12 cellular contexts compared by ENCODE assay signal in genomic region chr2:60961457-60961856, GRCh38. TPM values are rescaled to one million over a fixed set of nuclear protein-coding genes. Genes with fewer than 3 reads are reported as not detected.
DNase-seq lines count a peak whose midpoint lies in the region; ATAC-seq and TF ChIP-seq lines count a peak whose summit lies in the region.
"Had no signal": no experiment of that assay in that cellular context is flagged by ENCODE, and none has a peak within 500 bp of the region (broad histone marks: within the 10 kb centered on the region; RNA-seq: fewer than 3 reads in every experiment).

No MANE protein-coding gene starts in this region.

- 0 out of 2 replicates have a peak overlapping the region, but pooled peaks have one; percentile 17 for H3K27ac ChIP-seq in PC-3 (ENCODE audit: low read length)
- H3K27ac ChIP-seq in fibroblast of lung (ENCODE audit: insufficient read depth, low read length), result no peak overlapping the region
- peak overlapping the region; percentile 78 for H3K27ac ChIP-seq in smooth muscle cell (ENCODE audit: low read depth)
- H3K27ac ChIP-seq: Peyer's patch had no signal

- BruUV-seq in PC-3 (replicated peaks; lab: Mats Ljungman, UMichigan), result no TSS peak

- intact Hi-C loops in PC-3 (cut with micrococcal nuclease), result no loop called here

- no peaks in the 10 kb centered on the region for H3K9me3 Mint-ChIP-seq in HFFc6

- POLR2A ChIA-PET in PC-3 (lab: Charles Lee; ENCODE audit: unreplicated experiment), result no interaction called here

- peak; percentile 80 for ATAC-seq in PC-3
- ATAC-seq in GM21367 (IDR thresholded peaks at IDR 0.05; ENCODE audit: unreplicated experiment), result no peak

- peaks cover 54% of the 10 kb centered on the region for H3K4me1 Mint-ChIP-seq in HFFc6 (ENCODE audit: low read depth)

- peaks cover 12% of the 10 kb centered on the region for H3K36me3 Mint-ChIP-seq in HFFc6 (ENCODE audit: low read depth)

- H3K4me2 ChIP-seq in PC-3 (ENCODE audit: low read length), result peak overlapping the region; percentile 48
- H3K4me2 ChIP-seq in fibroblast of lung (ENCODE audit: extremely low read depth, insufficient read depth, low read length), result no peak overlapping the region
- H3K4me2 ChIP-seq in smooth muscle cell, result peak overlapping the region; percentile 0

- no peaks in the 10 kb centered on the region for H3K9me2 ChIP-seq in PC-3 (replicated peaks; ENCODE audit: low read length)

- H3F3A ChIP-seq in PC-3 (ENCODE audit: low read length, unreplicated experiment) (peaks cover 6% of the 10 kb centered on the region), smooth muscle cell (ENCODE audit: low read depth) (no peaks in the 10 kb centered on the region)

- H3K27me3 Mint-ChIP-seq in HFFc6 (ENCODE audit: insufficient read depth), result no peaks in the 10 kb centered on the region

- H3K9me3 ChIP-seq in PC-3 (ENCODE audit: low read length) (no peaks in the 10 kb centered on the region), fibroblast of lung (ENCODE audit: control insufficient read depth, insufficient read depth, low read depth, low read length) (no peaks in the 10 kb centered on the region), smooth muscle cell (replicated peaks; ENCODE audit: low read depth) (no peaks in the 10 kb centered on the region)
- H3K9me3 ChIP-seq: Peyer's patch had no signal

- H3K79me2 ChIP-seq in PC-3 (ENCODE audit: low read length) (no peaks in the 10 kb centered on the region), fibroblast of lung (ENCODE audit: control insufficient read depth, insufficient read depth, low read length) (no peaks in the 10 kb centered on the region), smooth muscle cell (ENCODE audit: low read depth) (no peaks in the 10 kb centered on the region)

- no peak overlapping the region for H3K4me3 Mint-ChIP-seq in HFFc6

- H3K27me3 ChIP-seq in PC-3 (ENCODE audit: low read length), result no peaks in the 10 kb centered on the region
- no peaks in the 10 kb centered on the region for H3K27me3 ChIP-seq in fibroblast of lung (ENCODE audit: control insufficient read depth, insufficient read depth, low read length)
- no peaks in the 10 kb centered on the region for H3K27me3 ChIP-seq in smooth muscle cell (ENCODE audit: low read depth)
- H3K27me3 ChIP-seq: Peyer's patch had no signal

- H3K27ac Mint-ChIP-seq in HFFc6, result peak overlapping the region; percentile 36; the same call in 1 of the 2 replicates

- DNase-seq in HFFc6, result peak; percentile 22
- peak; percentile 93 for DNase-seq in PC-3
- peak; percentile 44 to 47 for DNase-seq in fibroblast of lung (ENCODE audit: low read depth in 2 of 2)
- no peak for DNase-seq in smooth muscle cell (lab: John Stamatoyannopoulos, UW; ENCODE audit: unreplicated experiment)
- no peak for DNase-seq in Kasumi-1 (lab: John Stamatoyannopoulos, UW)
- DNase-seq in SW480 (ENCODE audit: low spot score), result no peak
- DNase-seq: DMS79 treated with DMSO at 0.1 percent for 48 hours; kidney; NCI-H2029 treated with DMSO at 0.1 percent for 48 hours; Peyer's patch; stimulated activated naive CD4-positive, alpha-beta T cell had no signal

- CTCF ChIA-PET in PC-3 (lab: Charles Lee), result no interaction called here

- H3K9ac ChIP-seq in PC-3 (ENCODE audit: low read length), result no peak overlapping the region
- H3K9ac ChIP-seq in fibroblast of lung (ENCODE audit: insufficient read depth, low read length), result no peak overlapping the region
- H3K9ac ChIP-seq in smooth muscle cell (ENCODE audit: low read depth), result no peak overlapping the region

- H3K36me3 ChIP-seq in PC-3 (ENCODE audit: low read depth, low read length) (no peaks in the 10 kb centered on the region), fibroblast of lung (ENCODE audit: control insufficient read depth, insufficient read depth, low read length) (no peaks in the 10 kb centered on the region), smooth muscle cell (ENCODE audit: low read depth) (no peaks in the 10 kb centered on the region)

- H3K4me3 ChIP-seq in PC-3 (ENCODE audit: low read length) (no peak overlapping the region), fibroblast of lung (replicated peaks in 1 of 4; ENCODE audit: control extremely low read depth in 1 of 4, insufficient read depth in 1 of 4, low read depth in 3 of 4, low read length in 4 of 4) (no peak overlapping the region), smooth muscle cell (no peak overlapping the region)
- H3K4me3 ChIP-seq: Peyer's patch had no signal

- TF ChIP-seq CTCF in HFFc6 (IDR thresholded peaks at IDR 0.05), result no peak
- TF ChIP-seq CTCF in PC-3 (conservative IDR thresholded peaks at IDR 0.05; ENCODE audit: low read depth, low read length), result no peak
- no peak for TF ChIP-seq CTCF in fibroblast of lung (conservative IDR thresholded peaks at IDR 0.05 in 1 of 2, IDR thresholded peaks at IDR 0.05 in 1 of 2; ENCODE audit: low read depth in 1 of 2, low read length in 2 of 2)
- no peak for TF ChIP-seq CTCF in smooth muscle cell (IDR thresholded peaks at IDR 0.05; ENCODE audit: borderline replicate concordance, insufficient read depth, poor library complexity, severe bottlenecking)

- H3K4me1 ChIP-seq in PC-3 (ENCODE audit: insufficient read depth, low read length) (peaks cover 35% of the 10 kb centered on the region), fibroblast of lung (ENCODE audit: control insufficient read depth, extremely low read depth, insufficient read depth, low read length) (no peaks in the 10 kb centered on the region), smooth muscle cell (ENCODE audit: low read depth) (no peaks in the 10 kb centered on the region)
- H3K4me1 ChIP-seq: Peyer's patch had no signal

- H2AFZ ChIP-seq in PC-3 (ENCODE audit: low read length) (no peak overlapping the region), fibroblast of lung (ENCODE audit: low read length) (no peak overlapping the region), smooth muscle cell (ENCODE audit: low read depth) (no peak overlapping the region)

- no peaks in the 10 kb centered on the region for H4K20me1 ChIP-seq in PC-3 (ENCODE audit: low read length)
- H4K20me1 ChIP-seq in fibroblast of lung (ENCODE audit: control insufficient read depth, extremely low read depth, insufficient read depth, low read length), result no peaks in the 10 kb centered on the region
- no peaks in the 10 kb centered on the region for H4K20me1 ChIP-seq in smooth muscle cell (ENCODE audit: low read depth)

- WGBS in smooth muscle cell (ENCODE audit: low lambda C conversion rate), result 79% methylated on average over 4 of the region's 4 CpGs

RNA-seq across cellular contexts. Expression of gene PEX13, which starts 56.1 kb away (rescaled TPM):
- total RNA-seq in HFFc6 (2021; fragmentation: NEBNext Ultra II Directional; extraction: Animal tissue kit (Norgen Biotek cat#: 25700)), result 10 to 100 TPM; 21.2 to 24.1 (median 22.4) TPM
- total RNA-seq in PC-3 (2014; rRNA removed) (30.4 and 37.7 TPM in 2 replicates), fibroblast of lung (25.2 and 28.1 TPM in 2 replicates), smooth muscle cell (46.0 and 50.2 TPM in 2 replicates)
- polyA plus RNA-seq in fibroblast of lung (15.6 and 20.4 TPM in 2 replicates), smooth muscle cell (14.1 and 14.9 TPM in 2 replicates)
- polyA plus RNA-seq in fibroblast of lung (2012), result 10.9 and 12.4 TPM in 2 replicates
- polyA minus RNA-seq in fibroblast of lung (ENCODE audit: low replicate concordance), result 21.5 and 33.3 TPM in 2 replicates

RNA-seq across cellular contexts. Expression of gene PUS10, which starts 56.6 kb away (rescaled TPM):
- total RNA-seq in HFFc6 (2021; fragmentation: NEBNext Ultra II Directional; extraction: Animal tissue kit (Norgen Biotek cat#: 25700)), result 1 to 10 TPM; 4.2 to 6.1 (median 5.3) TPM
- 3.6 and 3.7 TPM in 2 replicates for total RNA-seq in PC-3 (2014; rRNA removed)
- total RNA-seq in fibroblast of lung, result 7.7 and 9.2 TPM in 2 replicates
- 5.5 and 6.0 TPM in 2 replicates for polyA plus RNA-seq in fibroblast of lung
- polyA plus RNA-seq in fibroblast of lung (2012), result 3.6 and 4.4 TPM in 2 replicates
- 0.59 and 2.4 TPM in 2 replicates for polyA minus RNA-seq in fibroblast of lung (ENCODE audit: low replicate concordance)
- total RNA-seq in smooth muscle cell, result 6.3 and 9.2 TPM in 2 replicates
- polyA plus RNA-seq in smooth muscle cell, result 3.3 and 3.5 TPM in 2 replicates

Comparison
In these comparisons a context has a peak if more than half of its experiments do, and no peak if none do; other contexts are left out.
1. DNase-seq: peak in HFFc6 (single experiment), PC-3 (single experiment) and fibroblast of lung (2 of 2); none in smooth muscle cell (single experiment), Kasumi-1 (0 of 2) and SW480 (single experiment).